19 cellular contexts compared by ENCODE assay signal in genomic region chr4:112182604-112183003, GRCh38. TPM values are rescaled to one million over a fixed set of nuclear protein-coding genes. Genes with fewer than 3 reads are reported as not detected.
DNase-seq lines count a peak whose midpoint lies in the region; ATAC-seq and TF ChIP-seq lines count a peak whose summit lies in the region.
"Had no signal": no experiment of that assay in that cellular context is flagged by ENCODE, and none has a peak within 500 bp of the region (broad histone marks: within the 10 kb centered on the region; RNA-seq: fewer than 3 reads in every experiment).

No MANE protein-coding gene starts in this region.

- no peak overlapping the region for H4K91ac ChIP-seq in H9 (ENCODE audit: insufficient read length, low read depth, low read length)

- H3T11ph ChIP-seq in H9 (ENCODE audit: low read length): no peak overlapping the region

- H2BK20ac ChIP-seq in H9 (ENCODE audit: low read depth, low read length, poor library complexity, severe bottlenecking): no peak overlapping the region

- peaks cover 2% of the 10 kb centered on the region for H3K9me3 Mint-ChIP-seq in CD4-positive, alpha-beta T cell
- H3K9me3 Mint-ChIP-seq in H9 (no peaks in the 10 kb centered on the region), endodermal cell (no peaks in the 10 kb centered on the region)
- no peaks in the 10 kb centered on the region for H3K9me3 Mint-ChIP-seq in naive thymus-derived CD8-positive, alpha-beta T cell
- H3K9me3 Mint-ChIP-seq: CD14-positive monocyte had no signal

- H3K79me2 ChIP-seq in H9 (ENCODE audit: insufficient read depth, low read length): no peaks in the 10 kb centered on the region

- TF ChIP-seq POLR2A in gastroesophageal sphincter (IDR thresholded peaks at IDR 0.05): no peak

- H3K23ac ChIP-seq in H9 (ENCODE audit: insufficient read length, low read depth, low read length): no peak overlapping the region

- H4K5ac ChIP-seq in H9 (ENCODE audit: insufficient read length, low read depth, low read length): no peak overlapping the region

- peak overlapping the region; percentile 33 for H2AFZ ChIP-seq in H9 (ENCODE audit: low read length)
- H2AFZ ChIP-seq: GM23248 had no signal

- ATAC-seq in CD4-positive, alpha-beta T cell (ENCODE audit: poor library complexity): no peak
- ATAC-seq in naive thymus-derived CD8-positive, alpha-beta T cell: no peak
- ATAC-seq in gastroesophageal sphincter: no peak
- ATAC-seq: Panc1 had no signal

- no peak overlapping the region for H4K8ac ChIP-seq in H9 (replicated peaks; ENCODE audit: insufficient read length, low read depth, low read length)

- H3K36me3 ChIP-seq in endodermal cell (ENCODE audit: control insufficient read depth, insufficient read depth, low read length): no peaks in the 10 kb centered on the region
- H3K36me3 ChIP-seq in gastroesophageal sphincter: peaks cover 0 to 9% of the 10 kb centered on the region in 2 donors

- H3K9me3 ChIP-seq in CD4-positive, alpha-beta T cell (ENCODE audit: control insufficient read depth, low read length): no peaks in the 10 kb centered on the region
- H3K9me3 ChIP-seq in H9 (ENCODE audit: control insufficient read depth, low read depth, low read length) (no peaks in the 10 kb centered on the region), endodermal cell (ENCODE audit: control insufficient read depth, low read length) (no peaks in the 10 kb centered on the region), gastroesophageal sphincter (no peaks in the 10 kb centered on the region)

- no peaks in the 10 kb centered on the region for H3K79me1 ChIP-seq in H9 (ENCODE audit: insufficient read depth, low read depth, low read length, poor library complexity, severe bottlenecking)

- H3K27me3 Mint-ChIP-seq in CD4-positive, alpha-beta T cell: no peaks in the 10 kb centered on the region
- H3K27me3 Mint-ChIP-seq in H9 (ENCODE audit: low read depth) (no peaks in the 10 kb centered on the region), endodermal cell (ENCODE audit: insufficient read depth) (peaks cover 5% of the 10 kb centered on the region)
- H3K27me3 Mint-ChIP-seq in naive thymus-derived CD8-positive, alpha-beta T cell: no peaks in the 10 kb centered on the region

- TF ChIP-seq CTCF in CD4-positive, alpha-beta T cell (IDR thresholded peaks at IDR 0.05): no peak
- TF ChIP-seq CTCF in H9 (conservative IDR thresholded peaks at IDR 0.05) (no peak), endodermal cell (conservative IDR thresholded peaks at IDR 0.05) (no peak), gastroesophageal sphincter (IDR thresholded peaks at IDR 0.05) (no peak)

- H3K4ac ChIP-seq in H9 (ENCODE audit: low read depth, low read length): no peak overlapping the region

- H3K27ac ChIP-seq in CD4-positive, alpha-beta T cell (ENCODE audit: low read depth, low read length): no peak overlapping the region
- H3K27ac ChIP-seq in H9 (ENCODE audit: insufficient read length, low read depth, low read length): no peak overlapping the region
- no peak overlapping the region for H3K27ac ChIP-seq in endodermal cell (ENCODE audit: low read depth, low read length)
- H3K27ac ChIP-seq in gastroesophageal sphincter: no peak overlapping the region
- H3K27ac ChIP-seq: GM23248 had no signal

- no peak overlapping the region for H2BK120ac ChIP-seq in H9 (ENCODE audit: low read depth, low read length, poor library complexity, severe bottlenecking)

- H3K4me1 ChIP-seq in H9 (ENCODE audit: insufficient read depth, low read length): no peaks in the 10 kb centered on the region; the same call in 1 of the 2 replicates
- H3K4me1 ChIP-seq in endodermal cell (ENCODE audit: control insufficient read depth, insufficient read depth, low read length): no peaks in the 10 kb centered on the region
- H3K4me1 ChIP-seq in gastroesophageal sphincter: no peaks in the 10 kb centered on the region

- H3K36me3 Mint-ChIP-seq in CD4-positive, alpha-beta T cell (ENCODE audit: low read depth): peaks cover 8% of the 10 kb centered on the region
- no peaks in the 10 kb centered on the region for H3K36me3 Mint-ChIP-seq in H9 (ENCODE audit: insufficient read depth in 1 of 3, low read depth in 3 of 3)
- no peaks in the 10 kb centered on the region for H3K36me3 Mint-ChIP-seq in endodermal cell (ENCODE audit: low read depth)
- peaks cover 0 to 4% (median 0%) of the 10 kb centered on the region in 3 donors for H3K36me3 Mint-ChIP-seq in naive thymus-derived CD8-positive, alpha-beta T cell

- H3K14ac ChIP-seq in H9 (ENCODE audit: insufficient read depth, low read length): no peak overlapping the region

- no peak overlapping the region for H2BK5ac ChIP-seq in H9 (ENCODE audit: insufficient read length, low read length)

- H3K9ac ChIP-seq in H9 (ENCODE audit: extremely low read depth, insufficient read length, low read length) (no peak overlapping the region), endodermal cell (ENCODE audit: extremely low read depth, low read length, poor library complexity, severe bottlenecking) (no peak overlapping the region)
- H3K9ac ChIP-seq: GM23248 had no signal

- H3K4me1 Mint-ChIP-seq in CD4-positive, alpha-beta T cell (ENCODE audit: low read depth): peaks cover 56% of the 10 kb centered on the region
- H3K4me1 Mint-ChIP-seq in H9: peaks cover 7 to 8% of the 10 kb centered on the region in 2 experiments
- H3K4me1 Mint-ChIP-seq in endodermal cell: peaks cover 12% of the 10 kb centered on the region
- peaks cover 25 to 55% (median 41%) of the 10 kb centered on the region in 4 donors for H3K4me1 Mint-ChIP-seq in naive thymus-derived CD8-positive, alpha-beta T cell

- peak overlapping the region; percentile 21 for H3K4me3 Mint-ChIP-seq in CD4-positive, alpha-beta T cell
- H3K4me3 Mint-ChIP-seq in H9 (no peak overlapping the region), endodermal cell (no peak overlapping the region)
- H3K4me3 Mint-ChIP-seq in naive thymus-derived CD8-positive, alpha-beta T cell: peak overlapping the region in 6 of 10 donors; percentile 18 to 72 (median 48)
- H3K4me3 Mint-ChIP-seq: CD14-positive monocyte had no signal

- TF ChIP-seq EP300 in gastroesophageal sphincter (IDR thresholded peaks at IDR 0.05): no peak

- H3K4me2 ChIP-seq in H9 (ENCODE audit: insufficient read depth, insufficient read length, low read length): no peak overlapping the region

- WGBS in H9 (ENCODE audit: extremely low coverage, insufficient read length, low lambda C conversion rate): no CpG with 5 or more reads among the region's 3 CpGs
- WGBS in endodermal cell (ENCODE audit: insufficient coverage in 1 of 2, insufficient read length in 1 of 2), 2 experiments: 73 to 75% methylated on average over 2 to 3 of the region's 3 CpGs
- 76 to 89% methylated on average over 3 of the region's 3 CpGs for WGBS in gastroesophageal sphincter (ENCODE audit: low coverage in 1 of 2), 2 donors

- no peaks in the 10 kb centered on the region for H4K20me1 ChIP-seq in H9 (ENCODE audit: control insufficient read depth, insufficient read depth, insufficient read length)

- H3K18ac ChIP-seq in H9 (ENCODE audit: insufficient read length, low read depth, low read length): no peak overlapping the region

- CTCF ChIA-PET in CD4-positive, alpha-beta T cell (lab: Charles Lee): interaction anchor here (1.3 kb wide), 1 partner anchor 15 kb away, joined by 6 read pairs; no protein-coding TSS in a partner anchor

- no peak overlapping the region for H2AK5ac ChIP-seq in H9 (ENCODE audit: insufficient read length, low read length)

- H2BK15ac ChIP-seq in H9 (ENCODE audit: low read depth, low read length): no peak overlapping the region

- DNase-seq in CD4-positive, alpha-beta T cell: no peak
- DNase-seq in H9: no peak
- DNase-seq in endodermal cell: no peak
- DNase-seq in naive thymus-derived CD8-positive, alpha-beta T cell: no peak
- DNase-seq in stimulated activated CD4-positive, alpha-beta T cell treated with anti-CD3 and anti-CD28 coated beads, Interleukin-15, amount 100 ng/mL, for 24 hours: no peak
- DNase-seq in germinal center (ENCODE audit: low spot score): no peak
- DNase-seq: EL, KG1, NCI-H1048, NCI-H1436 treated with DMSO at 0.1 percent for 48 hours, NCI-H2029 treated with DMSO at 0.1 percent for 48 hours, NCI-H2171 treated with DMSO at 0.1 percent for 48 hours, NCI-H510A, NCI-H82 had no signal

- H3K23me2 ChIP-seq in H9 (ENCODE audit: insufficient read length, low read depth, low read length, poor library complexity, severe bottlenecking): no peaks in the 10 kb centered on the region

- H2BK12ac ChIP-seq in H9 (ENCODE audit: insufficient read length, low read depth, low read length): no peak overlapping the region

- intact Hi-C loops in CD4-positive, alpha-beta T cell (cut with DNase I, micrococcal nuclease): loop anchor here in 1 of 2 experiments (2.0 kb wide), 1 partner anchor 36 kb away; no protein-coding TSS in a partner anchor

- peak overlapping the region; percentile 80 for H3K27ac Mint-ChIP-seq in CD4-positive, alpha-beta T cell
- H3K27ac Mint-ChIP-seq in H9 (no peak overlapping the region), endodermal cell (no peak overlapping the region)
- peak overlapping the region; percentile 3 to 85 (median 76) for H3K27ac Mint-ChIP-seq in naive thymus-derived CD8-positive, alpha-beta T cell

- POLR2A ChIA-PET in CD4-positive, alpha-beta T cell (lab: Charles Lee): no interaction called here
- POLR2A ChIA-PET in naive thymus-derived CD8-positive, alpha-beta T cell (lab: Charles Lee): interaction anchor here (1.1 kb wide), 1 partner anchor 30 kb away, joined by 3 read pairs; no protein-coding TSS in a partner anchor

- no peak overlapping the region for H3K56ac ChIP-seq in H9 (ENCODE audit: insufficient read length, low read depth, low read length)

- H3K4me3 ChIP-seq in endodermal cell (ENCODE audit: low read length) (peak overlapping the region; percentile 59), gastroesophageal sphincter (no peak overlapping the region)
- H3K4me3 ChIP-seq: GM23248 had no signal

- H3K27me3 ChIP-seq in CD4-positive, alpha-beta T cell (ENCODE audit: control insufficient read depth, insufficient read depth, low read length): no peaks in the 10 kb centered on the region
- H3K27me3 ChIP-seq in H9 (ENCODE audit: insufficient read depth, low read length) (no peaks in the 10 kb centered on the region), endodermal cell (ENCODE audit: control insufficient read depth, insufficient read depth, low read length, poor library complexity, severe bottlenecking) (no peaks in the 10 kb centered on the region), gastroesophageal sphincter (no peaks in the 10 kb centered on the region)

RNA-seq across cellular contexts. Expression of gene FAM241A, which starts 37.4 kb away (rescaled TPM):
- total RNA-seq in CD4-positive, alpha-beta T cell: 1 to 10 TPM in 1 of 2 experiments, under 1 TPM in 1; 0.74 to 1.1 TPM
- total RNA-seq in H9 (2021) (0.09 and 0.13 TPM in 2 replicates), endodermal cell (under 1 TPM; 0.13 to 0.18 TPM), gastroesophageal sphincter (1 to 10 TPM; 4.3 to 8.1 (median 4.7) TPM)
- polyA plus RNA-seq in endodermal cell (2013, experiment 1 of 2): 0.43 TPM
- polyA plus RNA-seq in endodermal cell (2013, experiment 2 of 2): 0.41 TPM
- 1 to 10 TPM; 3.2 to 3.7 TPM for total RNA-seq in naive thymus-derived CD8-positive, alpha-beta T cell
- polyA plus RNA-seq in naive thymus-derived CD8-positive, alpha-beta T cell: 1 to 10 TPM; 2.8 to 5.3 (median 4.1) TPM
- total RNA-seq: M059J had no signal

RNA-seq across cellular contexts. Expression of gene AP1AR, which starts 49.0 kb away (rescaled TPM):
- 1 to 10 TPM; 3.7 to 4.8 TPM for total RNA-seq in CD4-positive, alpha-beta T cell
- total RNA-seq in H9 (2021) (23.5 and 24.2 TPM in 2 replicates), endodermal cell (10 to 100 TPM; 22.7 to 24.8 TPM), gastroesophageal sphincter (10 to 100 TPM; 11.9 to 23.7 (median 16.0) TPM)
- 22.4 TPM for polyA plus RNA-seq in endodermal cell (2013, experiment 1 of 2)
- polyA plus RNA-seq in endodermal cell (2013, experiment 2 of 2): 21.7 TPM
- total RNA-seq in naive thymus-derived CD8-positive, alpha-beta T cell: 10 to 100 TPM; 21.3 to 23.7 TPM
- polyA plus RNA-seq in naive thymus-derived CD8-positive, alpha-beta T cell: 10 to 100 TPM; 16.1 to 28.9 (median 16.8) TPM

Comparison
In these comparisons a context has a peak if more than half of its experiments do, and no peak if none do; other contexts are left out.
1. H3K27ac Mint-ChIP-seq: peak in CD4-positive, alpha-beta T cell (single experiment) and naive thymus-derived CD8-positive, alpha-beta T cell (10 of 10); none in H9 (0 of 3) and endodermal cell (single experiment).
2. H3K4me3 Mint-ChIP-seq: peak in CD4-positive, alpha-beta T cell (single experiment) and naive thymus-derived CD8-positive, alpha-beta T cell (6 of 10); none in H9 (0 of 2) and endodermal cell (single experiment).